In the genomic region with DNA sequence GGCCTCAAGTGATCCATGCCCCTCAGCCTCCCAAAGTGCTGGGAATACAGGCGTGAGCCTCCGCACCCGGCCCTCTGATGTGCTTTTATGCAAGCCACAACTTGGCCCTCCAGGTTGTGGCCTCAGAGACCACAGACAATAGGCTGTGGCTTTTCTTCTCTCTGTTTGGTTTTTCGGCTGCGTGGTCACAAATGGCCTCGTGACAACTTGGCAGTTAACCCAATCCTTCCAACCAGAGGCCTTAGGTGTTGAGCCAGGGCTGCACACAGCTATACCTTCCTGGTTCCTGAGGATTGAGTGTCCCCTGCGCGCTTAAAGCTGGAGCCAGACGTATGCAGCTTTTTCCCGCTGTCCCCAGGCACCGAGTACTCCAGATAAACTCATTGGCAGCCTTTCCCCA, we compare ENCODE assay signal across 1 cellular context.
TF ChIP-seq lines count a peak whose summit lies in the region.

No MANE protein-coding gene starts in this region.

TF ChIP-seq in GM23338, 12 proteins besides CTCF, POLR2A, EP300 and RAD21 (continued from another document):
- TF ChIP-seq ZNF462 (CRISPR knock-in tag; IDR thresholded peaks at IDR 0.05): no peak
